12 cellular contexts compared by ENCODE assay signal in genomic region chr18:21672868-21673267, GRCh38. TPM values are rescaled to one million over a fixed set of nuclear protein-coding genes. Genes with fewer than 3 reads are reported as not detected.
DNase-seq lines count a peak whose midpoint lies in the region; ATAC-seq and TF ChIP-seq lines count a peak whose summit lies in the region.
"Had no signal": no experiment of that assay in that cellular context is flagged by ENCODE, and none has a peak within 500 bp of the region (broad histone marks: within the 10 kb centered on the region; RNA-seq: fewer than 3 reads in every experiment).

No MANE protein-coding gene starts in this region.

- H3K4me2 ChIP-seq in neural progenitor cell = no peak overlapping the region

- H3K27me3 ChIP-seq in adrenal gland = no peaks in the 10 kb centered on the region
- no peaks in the 10 kb centered on the region for H3K27me3 ChIP-seq in transverse colon
- no peaks in the 10 kb centered on the region for H3K27me3 ChIP-seq in neural progenitor cell
- H3K27me3 ChIP-seq in suprapubic skin = no peaks in the 10 kb centered on the region

- no peak overlapping the region for H2AFZ ChIP-seq in neural progenitor cell (replicated peaks)

- H3K4me3 ChIP-seq in adrenal gland = no peak overlapping the region
- no peak overlapping the region for H3K4me3 ChIP-seq in transverse colon
- no peak overlapping the region for H3K4me3 ChIP-seq in neural progenitor cell
- no peak overlapping the region for H3K4me3 ChIP-seq in suprapubic skin

- no peak for TF ChIP-seq EP300 in transverse colon (IDR thresholded peaks at IDR 0.05; ENCODE audit: low read depth)
- no peak for TF ChIP-seq EP300 in suprapubic skin (IDR thresholded peaks at IDR 0.05)

- H3K9me3 ChIP-seq in adrenal gland (replicated peaks in 1 of 3) = no peaks in the 10 kb centered on the region
- H3K9me3 ChIP-seq in transverse colon = no peaks in the 10 kb centered on the region
- H3K9me3 ChIP-seq in neural progenitor cell (ENCODE audit: low read depth) = no peaks in the 10 kb centered on the region
- H3K9me3 ChIP-seq in suprapubic skin = no peaks in the 10 kb centered on the region

- H3K79me2 ChIP-seq in neural progenitor cell (ENCODE audit: low read depth) = no peaks in the 10 kb centered on the region

- intact Hi-C loops in adrenal gland (cut with DNase I) = no loop called here
- intact Hi-C loops in left cardiac atrium (cut with DNase I) = no loop called here
- intact Hi-C loops in transverse colon (cut with DNase I; ENCODE audit: low total_unique reads) = no loop called here

- DNase-seq in DMS 273 (lab: John Stamatoyannopoulos, UW; ENCODE audit: unreplicated experiment) (peak; percentile 68), DMS 273 treated with DMSO at 0.1 percent for 48 hours (lab: John Stamatoyannopoulos, UW) (no peak), adrenal gland (peak; percentile 17 to 71 (median 41)), left cardiac atrium (peak; percentile 25), transverse colon (peak; percentile 45), neural progenitor cell (ENCODE audit: low spot score) (no peak), GDM1 (lab: John Stamatoyannopoulos, UW) (no peak), suprapubic skin (ENCODE audit: low spot score in 2 of 2) (no peak)
- DNase-seq: activated CD4-positive, alpha-beta T cell treated with anti-CD3 and anti-CD28 coated beads, Interleukin-2, amount 50 U/mL, for 48 hours; stimulated activated naive B cell treated with anti-CD40 and anti-IgM and Interleukin-4, amounts not matched to agents 10 μg/mL and 1 μg/mL and 100 μg/mL, for 72 hours had no signal

- in situ Hi-C loops in transverse colon (cut with MboI; ENCODE audit: low pct_ligation_motif_present in 1 of 4, low pct_unique_long_range_greater_than_20kb in 1 of 4, low sequenced_read_pairs in 3 of 4) = no loop called here

- peaks cover 6% of the 10 kb centered on the region for H3K27me3 Mint-ChIP-seq in neural progenitor cell (ENCODE audit: insufficient read depth, low read depth)
- H3K27me3 Mint-ChIP-seq: IgD-negative memory B cell; stimulated activated naive B cell treated with anti-CD40 and anti-IgM and Interleukin-4, amounts not matched to agents 10 μg/mL and 1 μg/mL and 100 μg/mL, for 72 hours had no signal

- TF ChIP-seq POLR2A in adrenal gland (IDR thresholded peaks at IDR 0.05) (no peak), transverse colon (IDR thresholded peaks at IDR 0.05) (no peak), suprapubic skin (IDR thresholded peaks at IDR 0.05) (no peak)

- H3K4me1 ChIP-seq in adrenal gland (replicated peaks in 1 of 2) (no peaks in the 10 kb centered on the region), transverse colon (peaks cover 0 to 26% (median 13%) of the 10 kb centered on the region in 4 donors), neural progenitor cell (peaks cover 4% of the 10 kb centered on the region), suprapubic skin (no peaks in the 10 kb centered on the region)

- H3K36me3 ChIP-seq in adrenal gland (replicated peaks in 1 of 2) (no peaks in the 10 kb centered on the region), transverse colon (no peaks in the 10 kb centered on the region), neural progenitor cell (no peaks in the 10 kb centered on the region), suprapubic skin (no peaks in the 10 kb centered on the region)

- 48 to 62% (median 53%) methylated on average over 3 of the region's 3 CpGs for WGBS in adrenal gland, 4 donors
- 60 to 70% methylated on average over 1 to 3 of the region's 3 CpGs for WGBS in transverse colon (ENCODE audit: low coverage in 1 of 2), 2 donors
- 53% methylated on average over 3 of the region's 3 CpGs for WGBS in suprapubic skin

- TF ChIP-seq CTCF in adrenal gland (IDR thresholded peaks at IDR 0.05) (no peak), transverse colon (IDR thresholded peaks at IDR 0.05) (no peak), neural progenitor cell (IDR thresholded peaks at IDR 0.05) (no peak), suprapubic skin (IDR thresholded peaks at IDR 0.05) (no peak)

- no peak overlapping the region for H3K9ac ChIP-seq in neural progenitor cell

- H3K36me3 Mint-ChIP-seq in neural progenitor cell = no peaks in the 10 kb centered on the region
- H3K36me3 Mint-ChIP-seq: stimulated activated naive B cell treated with anti-CD40 and anti-IgM and Interleukin-4, amounts not matched to agents 10 μg/mL and 1 μg/mL and 100 μg/mL, for 72 hours had no signal

- no peak overlapping the region for H3K4me3 Mint-ChIP-seq in neural progenitor cell
- H3K4me3 Mint-ChIP-seq: IgD-negative memory B cell; stimulated activated naive B cell treated with anti-CD40 and anti-IgM and Interleukin-4, amounts not matched to agents 10 μg/mL and 1 μg/mL and 100 μg/mL, for 72 hours had no signal

- no peak overlapping the region for H3K27ac Mint-ChIP-seq in neural progenitor cell
- H3K27ac Mint-ChIP-seq: IgD-negative memory B cell; stimulated activated naive B cell treated with anti-CD40 and anti-IgM and Interleukin-4, amounts not matched to agents 10 μg/mL and 1 μg/mL and 100 μg/mL, for 72 hours had no signal

- H3F3A ChIP-seq in neural progenitor cell (ENCODE audit: low read depth) = no peaks in the 10 kb centered on the region

- no peaks in the 10 kb centered on the region for H4K20me1 ChIP-seq in neural progenitor cell (ENCODE audit: low read depth)

- ATAC-seq in left cardiac atrium = peak; percentile 78 to 79
- ATAC-seq: stimulated activated naive B cell treated with anti-CD40 and anti-IgM and Interleukin-4, amounts not matched to agents 10 μg/mL and 1 μg/mL and 100 μg/mL, for 72 hours had no signal

- no peaks in the 10 kb centered on the region for H3K9me3 Mint-ChIP-seq in neural progenitor cell
- H3K9me3 Mint-ChIP-seq: IgD-negative memory B cell; stimulated activated naive B cell treated with anti-CD40 and anti-IgM and Interleukin-4, amounts not matched to agents 10 μg/mL and 1 μg/mL and 100 μg/mL, for 72 hours had no signal

- peaks cover 13% of the 10 kb centered on the region for H3K4me1 Mint-ChIP-seq in neural progenitor cell
- H3K4me1 Mint-ChIP-seq: stimulated activated naive B cell treated with anti-CD40 and anti-IgM and Interleukin-4, amounts not matched to agents 10 μg/mL and 1 μg/mL and 100 μg/mL, for 72 hours had no signal

- H3K27ac ChIP-seq in adrenal gland = no peak overlapping the region
- H3K27ac ChIP-seq in transverse colon = peak overlapping the region in 2 of 4 donors; percentile 48 to 51
- no peak overlapping the region for H3K27ac ChIP-seq in neural progenitor cell
- H3K27ac ChIP-seq in suprapubic skin = no peak overlapping the region
- H3K27ac ChIP-seq: 22Rv1 had no signal

RNA-seq across cellular contexts. Expression of gene ABHD3, which starts 31.7 kb away (rescaled TPM):
- 10 to 100 TPM in 4 of 8 donors, 1 to 10 TPM in 4; 2.6 to 12.5 (median 9.7) TPM for total RNA-seq in adrenal gland
- 10 to 100 TPM in 2 of 3 donors, 1 to 10 TPM in 1; 8.5 to 13.4 (median 13.1) TPM for polyA plus RNA-seq in adrenal gland
- total RNA-seq in left cardiac atrium = 1 to 10 TPM; 6.6 to 8.7 TPM
- total RNA-seq in transverse colon = 100 to 1,000 TPM in 3 of 4 donors, 10 to 100 TPM in 1; 59.8 to 611 (median 122) TPM
- total RNA-seq in neural progenitor cell (ENCODE audit: low replicate concordance) = 13.5 and 21.0 TPM in 2 replicates
- total RNA-seq in suprapubic skin = 10 to 100 TPM in 1 of 4 donors, 1 to 10 TPM in 3; 4.7 to 18.5 (median 6.8) TPM

Comparison
In these comparisons a context has a peak if more than half of its experiments do, and no peak if none do; other contexts are left out.
1. DNase-seq: peak in DMS 273 (single experiment), adrenal gland (7 of 7), left cardiac atrium (single experiment) and transverse colon (single experiment); none in DMS 273 treated with DMSO at 0.1 percent for 48 hours (single experiment), neural progenitor cell (single experiment), GDM1 (single experiment) and suprapubic skin (0 of 2).